In genomic region chr15:31326729-31327673, GRCh38 we compare ENCODE assay signal across 8 cellular contexts. TPM values are rescaled to one million over a fixed set of nuclear protein-coding genes. Genes with fewer than 3 reads are reported as not detected.
DNase-seq lines count a peak whose midpoint lies in the region; ATAC-seq and TF ChIP-seq lines count a peak whose summit lies in the region.

Gene KLF13 (plus strand): TSS chr15:31326835. CDS start chr15:31327213, 378 bp downstream.

- H2BK5ac ChIP-seq in IMR-90 (ENCODE audit: low read depth, low read length, poor library complexity, severe bottlenecking): peak within 1 kb of the TSS; percentile 88

- no peaks in the 10 kb centered on the region for H3K9me3 ChIP-seq in DND-41 (ENCODE audit: insufficient read depth, low read length, severe bottlenecking)
- H3K9me3 ChIP-seq in IMR-90 (ENCODE audit: control insufficient read depth, insufficient read depth, low read length): no peaks in the 10 kb centered on the region
- H3K9me3 ChIP-seq in mucosa of stomach (ENCODE audit: control insufficient read depth, low read length): no peaks in the 10 kb centered on the region

- peak within 1 kb of the TSS; percentile 53; the same call in 1 of the 2 replicates for H2BK120ac ChIP-seq in IMR-90 (ENCODE audit: low read depth, low read length)

- H3K4me1 ChIP-seq in DND-41 (ENCODE audit: insufficient read depth, low read length) (peaks cover 52% of the 10 kb centered on the region), IMR-90 (ENCODE audit: control insufficient read depth, insufficient read depth, low read length) (peaks cover 7% of the 10 kb centered on the region), mucosa of stomach (ENCODE audit: control insufficient read depth, insufficient read depth, low read length) (peaks cover 40% of the 10 kb centered on the region)

- TF ChIP-seq RAD21 in IMR-90 (IDR thresholded peaks at IDR 0.05; ENCODE audit: low read length): no peak

- peak within 1 kb of the TSS; percentile 58 to 80; a peak in 2 of 4 replicates for H4K8ac ChIP-seq in IMR-90 (ENCODE audit: low read depth in 2 of 2, low read length in 2 of 2)

- H2BK20ac ChIP-seq in IMR-90 (ENCODE audit: low read depth, low read length): no peak within 1 kb of the TSS

- H3K36me3 ChIP-seq in DND-41 (ENCODE audit: insufficient read depth, low read length) (peaks cover 27% of the 10 kb centered on the region), IMR-90 (ENCODE audit: control insufficient read depth, insufficient read depth, low read length) (no peaks in the 10 kb centered on the region), mucosa of stomach (ENCODE audit: control insufficient read depth, insufficient read depth, low read length) (no peaks in the 10 kb centered on the region)

- no peak within 1 kb of the TSS for H2AK5ac ChIP-seq in IMR-90 (ENCODE audit: low read depth, low read length)

- peak within 1 kb of the TSS; percentile 13; the same call in 1 of the 2 replicates for H3K14ac ChIP-seq in IMR-90 (replicated peaks; ENCODE audit: low read depth, low read length)

- peaks cover 61% of the 10 kb centered on the region for H3K4me1 Mint-ChIP-seq in activated CD8-positive, alpha-beta T cell treated with anti-CD3 and anti-CD28 coated beads for 36 hours (ENCODE audit: low read depth)
- H3K4me1 Mint-ChIP-seq in stimulated activated naive CD8-positive, alpha-beta T cell treated with anti-CD3 and anti-CD28 coated beads, Interleukin-15, Interleukin-2, amounts not matched to agents 100 ng/mL and 50 ng/mL, for 24 hours (ENCODE audit: low read depth): peaks cover 62% of the 10 kb centered on the region

- no peak within 1 kb of the TSS; the same call in 1 of the 2 replicates for H3K23ac ChIP-seq in IMR-90 (ENCODE audit: low read depth, low read length)

- peaks cover 50% of the 10 kb centered on the region for H3K79me2 ChIP-seq in DND-41 (ENCODE audit: insufficient read depth, low read length)

- H2AFZ ChIP-seq in DND-41 (ENCODE audit: low read depth, low read length) (peak within 1 kb of the TSS; percentile 76), IMR-90 (replicated peaks; ENCODE audit: low read length, poor library complexity) (peak within 1 kb of the TSS; percentile 92)

- H3K4ac ChIP-seq in IMR-90 (ENCODE audit: low read depth, low read length): peak within 1 kb of the TSS; percentile 77

- H3K4me3 ChIP-seq in DND-41 (ENCODE audit: low read depth in 1 of 2, low read length in 2 of 2) (peak within 1 kb of the TSS; percentile 47 to 72; a peak in 3 of 4 replicates), IMR-90 (ENCODE audit: insufficient read depth, low read depth, low read length) (peak within 1 kb of the TSS; percentile 86), epithelial cell of esophagus (ENCODE audit: low read length) (peak within 1 kb of the TSS; percentile 56), mucosa of stomach (ENCODE audit: low read length) (peak within 1 kb of the TSS; percentile 77)

- H3K79me1 ChIP-seq in IMR-90 (ENCODE audit: low read depth in 1 of 2, low read length in 2 of 2): peaks cover 18 to 48% of the 10 kb centered on the region in 2 experiments

- CTCF ChIA-PET in IMR-90 (lab: Yijun Ruan, JAX): interaction anchor here (0.8 kb wide), 1 partner anchor 108 kb away, joined by 4 read pairs; no protein-coding TSS in a partner anchor
- CTCF ChIA-PET in activated CD8-positive, alpha-beta T cell treated with anti-CD3 and anti-CD28 coated beads for 36 hours (lab: Charles Lee): interaction anchor here (1.0 to 2.1 kb wide), 4 partner anchors 35 to 161 kb away, joined by 3 to 8 read pairs (median 4); no protein-coding TSS in a partner anchor

- H4K91ac ChIP-seq in IMR-90 (ENCODE audit: insufficient read depth, low read depth, low read length): peak within 1 kb of the TSS; percentile 19; the same call in 1 of the 2 replicates

- H3K27ac Mint-ChIP-seq in activated CD8-positive, alpha-beta T cell treated with anti-CD3 and anti-CD28 coated beads for 36 hours: peak within 1 kb of the TSS; percentile 75
- peak within 1 kb of the TSS; percentile 70 for H3K27ac Mint-ChIP-seq in stimulated activated naive CD8-positive, alpha-beta T cell treated with anti-CD3 and anti-CD28 coated beads, Interleukin-15, Interleukin-2, amounts not matched to agents 100 ng/mL and 50 ng/mL, for 24 hours

- H3K18ac ChIP-seq in IMR-90 (ENCODE audit: low read depth, low read length): peak within 1 kb of the TSS; percentile 21; the same call in 1 of the 2 replicates

- H3K9ac ChIP-seq in DND-41 (ENCODE audit: low read depth, low read length): peak within 1 kb of the TSS; percentile 91
- H3K9ac ChIP-seq in IMR-90 (ENCODE audit: low read depth, low read length): peak within 1 kb of the TSS; percentile 78
- H3K9ac ChIP-seq in mucosa of stomach (ENCODE audit: low read length): peak within 1 kb of the TSS; percentile 98

- BruUV-seq in IMR-90 (replicated peaks; lab: Mats Ljungman, UMichigan): no TSS peak

- H4K5ac ChIP-seq in IMR-90 (ENCODE audit: low read depth, low read length): 0 out of 2 replicates have a peak within 1 kb of the TSS, but pooled peaks have one; percentile 11

- POLR2A ChIA-PET in IMR-90 (lab: Charles Lee; ENCODE audit: unreplicated experiment): no interaction called here
- POLR2A ChIA-PET in activated CD8-positive, alpha-beta T cell treated with anti-CD3 and anti-CD28 coated beads for 36 hours (lab: Charles Lee): interaction anchor here (0.9 to 3.6 kb wide), 20 partner anchors 8 to 127 kb away, joined by 3 to 28 read pairs (median 6); no protein-coding TSS in a partner anchor

- TF ChIP-seq CTCF in DND-41 (IDR thresholded peaks at IDR 0.05; ENCODE audit: borderline replicate concordance, extremely low read depth, low read length, poor library complexity, severe bottlenecking) (no peak), IMR-90 (conservative IDR thresholded peaks at IDR 0.05; ENCODE audit: low read depth, low read length) (no peak), epithelial cell of esophagus (IDR thresholded peaks at IDR 0.05; ENCODE audit: insufficient read depth, low read depth, low read length, missing control alignments) (no peak)
- TF ChIP-seq CTCF in activated CD8-positive, alpha-beta T cell treated with anti-CD3 and anti-CD28 coated beads for 36 hours (IDR thresholded peaks at IDR 0.05): no peak

- H2BK15ac ChIP-seq in IMR-90 (ENCODE audit: low read depth, low read length): no peak within 1 kb of the TSS

- no peak for DNase-seq in DND-41
- DNase-seq in IMR-90: peak; percentile 64
- DNase-seq in activated CD8-positive, alpha-beta T cell treated with anti-CD3 and anti-CD28 coated beads for 36 hours: peak; percentile 71
- DNase-seq in epithelial cell of esophagus (ENCODE audit: low read depth): peak; percentile 84
- no peak for DNase-seq in NCI-H1092 (lab: John Stamatoyannopoulos, UW)

- H3K36me3 Mint-ChIP-seq in activated CD8-positive, alpha-beta T cell treated with anti-CD3 and anti-CD28 coated beads for 36 hours (ENCODE audit: low read depth): peaks cover 26% of the 10 kb centered on the region
- peaks cover 15% of the 10 kb centered on the region for H3K36me3 Mint-ChIP-seq in stimulated activated naive CD8-positive, alpha-beta T cell treated with anti-CD3 and anti-CD28 coated beads, Interleukin-15, Interleukin-2, amounts not matched to agents 100 ng/mL and 50 ng/mL, for 24 hours (ENCODE audit: low read depth)

- H3K27me3 ChIP-seq in DND-41 (ENCODE audit: insufficient read depth, low read length, poor library complexity): no peaks in the 10 kb centered on the region
- no peaks in the 10 kb centered on the region for H3K27me3 ChIP-seq in IMR-90 (ENCODE audit: control insufficient read depth, insufficient read depth, low read length)
- no peaks in the 10 kb centered on the region for H3K27me3 ChIP-seq in mucosa of stomach (ENCODE audit: control insufficient read depth, insufficient read depth, low read length)

- peak within 1 kb of the TSS; percentile 28; the same call in 1 of the 2 replicates for H3K56ac ChIP-seq in IMR-90 (ENCODE audit: extremely low read depth, insufficient read depth, low read length)

- H4K20me1 ChIP-seq in DND-41 (ENCODE audit: insufficient read depth, low read length): peaks cover 39% of the 10 kb centered on the region
- H4K20me1 ChIP-seq in IMR-90 (ENCODE audit: insufficient read depth, low read length): peaks cover 35% of the 10 kb centered on the region

- TF ChIP-seq POLR2A in IMR-90 (IDR thresholded peaks at IDR 0.05; ENCODE audit: low read depth, low read length): peak; percentile 75; the same call in 1 of the 2 replicates

- in situ Hi-C loops in IMR-90 (cut with MboI; ENCODE audit: low sequenced_read_pairs): loop anchor here (10.0 kb wide), 1 partner anchor 158 kb away; no protein-coding TSS in a partner anchor

- intact Hi-C loops in IMR-90 (cut with micrococcal nuclease): loop anchor here (1.0 to 10.0 kb wide), 7 partner anchors 64 to 425 kb away; partner anchors contain the start of genes FAN1 and MTMR10
- intact Hi-C loops in activated CD8-positive, alpha-beta T cell treated with anti-CD3 and anti-CD28 coated beads for 36 hours (cut with micrococcal nuclease): no loop called here

- peak within 1 kb of the TSS; percentile 91 for H3K27ac ChIP-seq in DND-41 (ENCODE audit: low read length)
- peak within 1 kb of the TSS; percentile 92 for H3K27ac ChIP-seq in IMR-90 (ENCODE audit: insufficient read depth, low read length)

- peaks cover 9% of the 10 kb centered on the region for H3K9me1 ChIP-seq in IMR-90 (ENCODE audit: insufficient read depth, low read length)

- no peaks in the 10 kb centered on the region for H3K27me3 Mint-ChIP-seq in activated CD8-positive, alpha-beta T cell treated with anti-CD3 and anti-CD28 coated beads for 36 hours
- no peaks in the 10 kb centered on the region for H3K27me3 Mint-ChIP-seq in stimulated activated naive CD8-positive, alpha-beta T cell treated with anti-CD3 and anti-CD28 coated beads, Interleukin-15, Interleukin-2, amounts not matched to agents 100 ng/mL and 50 ng/mL, for 24 hours

- dilution Hi-C loops in IMR-90 (cut with HindIII; ENCODE audit: low sequenced_read_pairs, unreplicated experiment): no loop called here

- ATAC-seq in DND-41 (ENCODE audit: insufficient read depth, low read depth) (peak; percentile 60), GM21528 (IDR thresholded peaks at IDR 0.05; ENCODE audit: low FRiP score, unreplicated experiment) (peak; percentile 50), IMR-90 (ENCODE audit: low read depth) (peak; percentile 50)
- peak; percentile 34 for ATAC-seq in activated CD8-positive, alpha-beta T cell treated with anti-CD3 and anti-CD28 coated beads for 36 hours

- peak within 1 kb of the TSS; percentile 81 for H3K4me2 ChIP-seq in DND-41 (ENCODE audit: insufficient read depth, low read length)
- peak within 1 kb of the TSS; percentile 54 for H3K4me2 ChIP-seq in IMR-90 (ENCODE audit: low read depth, low read length)

- H3K9me3 Mint-ChIP-seq in activated CD8-positive, alpha-beta T cell treated with anti-CD3 and anti-CD28 coated beads for 36 hours: no peaks in the 10 kb centered on the region
- H3K9me3 Mint-ChIP-seq in stimulated activated naive CD8-positive, alpha-beta T cell treated with anti-CD3 and anti-CD28 coated beads, Interleukin-15, Interleukin-2, amounts not matched to agents 100 ng/mL and 50 ng/mL, for 24 hours: no peaks in the 10 kb centered on the region

- peak within 1 kb of the TSS; percentile 93 for H2AK9ac ChIP-seq in IMR-90 (replicated peaks; ENCODE audit: low read depth, low read length, poor library complexity)

- 0% methylated on average over 77 of the region's 151 CpGs; no CpG with 5 or more reads in 1 of the 2 experiments for WGBS in IMR-90 (ENCODE audit: extremely low coverage in 2 of 2, insufficient read length in 1 of 2), 2 experiments

- H3K4me3 Mint-ChIP-seq in activated CD8-positive, alpha-beta T cell treated with anti-CD3 and anti-CD28 coated beads for 36 hours: peak within 1 kb of the TSS; percentile 86
- peak within 1 kb of the TSS; percentile 85 for H3K4me3 Mint-ChIP-seq in stimulated activated naive CD8-positive, alpha-beta T cell treated with anti-CD3 and anti-CD28 coated beads, Interleukin-15, Interleukin-2, amounts not matched to agents 100 ng/mL and 50 ng/mL, for 24 hours

RNA-seq across cellular contexts. Expression of gene KLF13, which starts in this region (rescaled TPM):
- 9.5 and 10.8 TPM in 2 replicates for total RNA-seq in IMR-90 (2012; rRNA removed)
- 10.6 and 11.8 TPM in 2 replicates for polyA plus RNA-seq in IMR-90 (2012; rRNA removed)
- 4.8 and 6.4 TPM in 2 replicates for polyA plus RNA-seq in IMR-90 (2012; cell fraction: cytosol; rRNA removed)
- 5.8 and 7.8 TPM in 2 replicates for polyA plus RNA-seq in IMR-90 (2012; cell fraction: nucleus; rRNA removed; ENCODE audit: low replicate concordance)
- total RNA-seq in activated CD8-positive, alpha-beta T cell treated with anti-CD3 and anti-CD28 coated beads for 36 hours: 100 to 1,000 TPM; 163 to 175 TPM

Comparison
In these comparisons a context has a peak if more than half of its experiments do, and no peak if none do; other contexts are left out.
1. RNA of gene KLF13 (total RNA-seq): 163 to 175 TPM in activated CD8-positive, alpha-beta T cell treated with anti-CD3 and anti-CD28 coated beads for 36 hours; 9.5 to 10.8 TPM in IMR-90; every median in the first group is over 10 times any median in the second.
2. DNase-seq: peak in IMR-90 (single experiment), activated CD8-positive, alpha-beta T cell treated with anti-CD3 and anti-CD28 coated beads for 36 hours (single experiment) and epithelial cell of esophagus (single experiment); none in DND-41 (single experiment) and NCI-H1092 (single experiment).
3. Peak in every context shown above with its lines, with median percentiles within 50 percentile points of each other: ATAC-seq, H3K4me3 ChIP-seq and H3K9ac ChIP-seq.